10 cellular contexts compared by ENCODE assay signal in genomic region chr7:138755331-138755747, GRCh38. TPM values are rescaled to one million over a fixed set of nuclear protein-coding genes. Genes with fewer than 3 reads are reported as not detected.
DNase-seq lines count a peak whose midpoint lies in the region; ATAC-seq, FAIRE-seq and TF ChIP-seq lines count a peak whose summit lies in the region.
"Had no signal": no experiment of that assay in that cellular context is flagged by ENCODE, and none has a peak within 500 bp of the region (broad histone marks: within the 10 kb centered on the region; RNA-seq: fewer than 3 reads in every experiment).

No MANE protein-coding gene starts in this region.

- TF ChIP-seq CTCF in Calu3 (IDR thresholded peaks at IDR 0.05; ENCODE audit: unreplicated experiment) (no peak), fibroblast of the aortic adventitia (IDR thresholded peaks at IDR 0.05; ENCODE audit: insufficient read depth, low read length) (no peak), neural crest cell (conservative IDR thresholded peaks at IDR 0.05) (no peak)

- no peak for FAIRE-seq in H54 (lab: Jason Lieb, UNC)

- peak; percentile 84 for DNase-seq in Calu3
- peak; percentile 46 for DNase-seq in NCI-H226
- peak; percentile 29 for DNase-seq in fibroblast of the aortic adventitia (ENCODE audit: low read depth)
- no peak for DNase-seq in neural crest cell (ENCODE audit: low read depth, low spot score)
- DNase-seq in H54 (ENCODE audit: insufficient read length, low spot score), result no peak
- DNase-seq in left cardiac atrium, result no peak
- DNase-seq: activated CD4-positive, alpha-beta T cell treated with anti-CD3 and anti-CD28 coated beads, Interleukin-2, amount 10 ng/mL, durations not matched to agents 7 days and 5 days; T-helper 2 cell had no signal

- H3K4me3 Mint-ChIP-seq in Calu3 (ENCODE audit: low read depth, unreplicated experiment) (peak overlapping the region; percentile 39), neural crest cell (no peak overlapping the region)
- H3K4me3 Mint-ChIP-seq: activated CD4-positive, alpha-beta T cell treated with anti-CD3 and anti-CD28 coated beads, Interleukin-2, amount 10 ng/mL, durations not matched to agents 7 days and 5 days had no signal

- intact Hi-C loops in Calu3 (cut with micrococcal nuclease; ENCODE audit: unreplicated experiment) (loop anchor here (5.0 kb wide), 2 partner anchors 42 to 72 kb away; partner anchors contain the start of genes ATP6V0A4 and TMEM213), left cardiac atrium (cut with DNase I) (no loop called here)

- no peaks in the 10 kb centered on the region for H3K9me3 Mint-ChIP-seq in Calu3 (ENCODE audit: low read depth, unreplicated experiment)
- no peaks in the 10 kb centered on the region for H3K9me3 Mint-ChIP-seq in neural crest cell

- CTCF ChIA-PET in Calu3 (lab: Charles Lee), result interaction anchor here (0.6 to 2.2 kb wide), 13 partner anchors 12 to 738 kb away, joined by 3 to 13 read pairs (median 5); partner anchors contain the start of genes ATP6V0A4 and TMEM213

- TF ChIP-seq POLR2A in H54 (IDR thresholded peaks at IDR 0.05; ENCODE audit: low read depth, low read length), result no peak

- H3K4me3 ChIP-seq in fibroblast of the aortic adventitia (ENCODE audit: low read depth, low read length), result no peak overlapping the region

- H3K27me3 Mint-ChIP-seq in Calu3 (ENCODE audit: unreplicated experiment), result no peaks in the 10 kb centered on the region
- no peaks in the 10 kb centered on the region for H3K27me3 Mint-ChIP-seq in neural crest cell (ENCODE audit: low read depth)
- H3K27me3 Mint-ChIP-seq: activated CD4-positive, alpha-beta T cell treated with anti-CD3 and anti-CD28 coated beads, Interleukin-2, amount 10 ng/mL, durations not matched to agents 7 days and 5 days had no signal

- peak overlapping the region; percentile 82 for H3K27ac Mint-ChIP-seq in Calu3 (ENCODE audit: unreplicated experiment)
- H3K27ac Mint-ChIP-seq in neural crest cell (ENCODE audit: unreplicated experiment), result peak overlapping the region; percentile 8
- H3K27ac Mint-ChIP-seq: activated CD4-positive, alpha-beta T cell treated with anti-CD3 and anti-CD28 coated beads, Interleukin-2, amount 10 ng/mL, durations not matched to agents 7 days and 5 days had no signal

- ATAC-seq in HG03457 (IDR thresholded peaks at IDR 0.05; ENCODE audit: unreplicated experiment) (no peak), left cardiac atrium (no peak)

- BruUV-seq in Calu3 (replicated peaks; lab: Mats Ljungman, UMichigan), result TSS peak; percentile 71

- H3K36me3 Mint-ChIP-seq in Calu3 (ENCODE audit: insufficient read depth, unreplicated experiment) (peaks cover 25% of the 10 kb centered on the region), neural crest cell (ENCODE audit: low read depth) (no peaks in the 10 kb centered on the region)

- peaks cover 58% of the 10 kb centered on the region for H3K4me1 Mint-ChIP-seq in Calu3 (ENCODE audit: low read depth, unreplicated experiment)
- peaks cover 23% of the 10 kb centered on the region for H3K4me1 Mint-ChIP-seq in neural crest cell

RNA-seq across cellular contexts. Expression of gene TMEM213, which starts 42.5 kb away (rescaled TPM):
- total RNA-seq in Calu3 (2022) (9.8 and 11.3 TPM in 2 replicates), fibroblast of the aortic adventitia (ENCODE audit: low replicate concordance) (0.33 TPM in 1 of 2 replicates, not detected in the other), neural crest cell (not detected in 2 replicates), left cardiac atrium (not detected)
- total RNA-seq: activated CD4-positive, alpha-beta T cell treated with anti-CD3 and anti-CD28 coated beads, Interleukin-2, amount 10 ng/mL, durations not matched to agents 7 days and 5 days; cardiac septum had no signal

RNA-seq across cellular contexts. Expression of gene ATP6V0A4, which starts 42.7 kb away (rescaled TPM):
- total RNA-seq in Calu3 (2022), result 5.6 and 7.7 TPM in 2 replicates
- total RNA-seq in fibroblast of the aortic adventitia (ENCODE audit: low replicate concordance), result not detected in 2 replicates
- not detected in 2 replicates for total RNA-seq in neural crest cell
- not detected for total RNA-seq in left cardiac atrium
- total RNA-seq: activated CD4-positive, alpha-beta T cell treated with anti-CD3 and anti-CD28 coated beads, Interleukin-2, amount 10 ng/mL, durations not matched to agents 7 days and 5 days; cardiac septum had no signal

RNA-seq across cellular contexts. Expression of gene SVOPL, which starts 54.2 kb away (rescaled TPM):
- total RNA-seq in Calu3 (2022) (0.78 and 1.5 TPM in 2 replicates), fibroblast of the aortic adventitia (ENCODE audit: low replicate concordance) (not detected in 2 replicates), neural crest cell (not detected in 2 replicates), left cardiac atrium (not detected)
- total RNA-seq: cardiac septum had no signal

Comparison
In these comparisons a context has a peak if more than half of its experiments do, and no peak if none do; other contexts are left out.
1. DNase-seq: peak in Calu3 (single experiment), NCI-H226 (single experiment) and fibroblast of the aortic adventitia (single experiment); none in neural crest cell (single experiment), H54 (single experiment) and left cardiac atrium (single experiment).